In genomic region chr2:215311625-215312394, GRCh38 we compare ENCODE assay signal across 8 cellular contexts. TPM values are rescaled to one million over a fixed set of nuclear protein-coding genes. Genes with fewer than 3 reads are reported as not detected.
DNase-seq lines count a peak whose midpoint lies in the region; ATAC-seq and TF ChIP-seq lines count a peak whose summit lies in the region.

TSS of gene ATIC (plus strand) at chr2:215312059. CDS start at chr2:215312143, 84 bp downstream.

- H3K4me1 Mint-ChIP-seq in CD14-positive monocyte: peaks cover 19% of the 10 kb centered on the region
- H3K4me1 Mint-ChIP-seq in activated CD4-positive, alpha-beta memory T cell treated with anti-CD3 and anti-CD28 coated beads for 36 hours (ENCODE audit: low read depth): peaks cover 31% of the 10 kb centered on the region

- no peaks in the 10 kb centered on the region for H3K27me3 ChIP-seq in dorsolateral prefrontal cortex
- no peaks in the 10 kb centered on the region for H3K27me3 ChIP-seq in right lobe of liver

- TF ChIP-seq POLR2A in right lobe of liver (IDR thresholded peaks at IDR 0.05): peak; percentile 90

- H3K27ac Mint-ChIP-seq in CD14-positive monocyte: peak within 1 kb of the TSS in 6 of 7 donors; percentile 61 to 83 (median 75)
- H3K27ac Mint-ChIP-seq in activated CD4-positive, alpha-beta memory T cell treated with anti-CD3 and anti-CD28 coated beads for 36 hours: peak within 1 kb of the TSS; percentile 88

- H3K36me3 ChIP-seq in right lobe of liver: peaks cover 0 to 4% (median 0%) of the 10 kb centered on the region in 4 donors

- H3K27me3 Mint-ChIP-seq in CD14-positive monocyte (ENCODE audit: low read depth in 3 of 3): peaks cover 0 to 3% (median 0%) of the 10 kb centered on the region in 3 donors
- no peaks in the 10 kb centered on the region for H3K27me3 Mint-ChIP-seq in activated CD4-positive, alpha-beta memory T cell treated with anti-CD3 and anti-CD28 coated beads for 36 hours

- H3K9me3 Mint-ChIP-seq in CD14-positive monocyte: peaks cover 0 to 3% (median 0%) of the 10 kb centered on the region in 7 donors
- no peaks in the 10 kb centered on the region for H3K9me3 Mint-ChIP-seq in activated CD4-positive, alpha-beta memory T cell treated with anti-CD3 and anti-CD28 coated beads for 36 hours

- POLR2A ChIA-PET in activated CD4-positive, alpha-beta memory T cell treated with anti-CD3 and anti-CD28 coated beads for 36 hours (lab: Charles Lee): interaction anchor here (0.9 to 1.1 kb wide), 3 partner anchors 37 to 503 kb away, joined by 3 read pairs; partner anchors contain the start of gene BARD1

- H3K27ac ChIP-seq in dorsolateral prefrontal cortex: peak within 1 kb of the TSS; percentile 58 to 96 (median 90)
- peak within 1 kb of the TSS; percentile 59 to 75 (median 64) for H3K27ac ChIP-seq in right lobe of liver

- CTCF ChIA-PET in activated CD4-positive, alpha-beta memory T cell treated with anti-CD3 and anti-CD28 coated beads for 36 hours (lab: Charles Lee): interaction anchor here (0.6 kb wide), 1 partner anchor 48 kb away, joined by 3 read pairs; no protein-coding TSS in a partner anchor

- peaks cover 4 to 12% of the 10 kb centered on the region in 2 donors for H3K36me3 Mint-ChIP-seq in CD14-positive monocyte
- peaks cover 35% of the 10 kb centered on the region for H3K36me3 Mint-ChIP-seq in activated CD4-positive, alpha-beta memory T cell treated with anti-CD3 and anti-CD28 coated beads for 36 hours

- no peak for TF ChIP-seq CTCF in CD14-positive monocyte (IDR thresholded peaks at IDR 0.05)
- peak in 46 of 56 donors; percentile 13 to 69 (median 45) for TF ChIP-seq CTCF in dorsolateral prefrontal cortex (IDR thresholded peaks at IDR 0.05 in 54 of 56, conservative IDR thresholded peaks at IDR 0.05 in 2 of 56; ENCODE audit: low read depth in 1 of 56, partially characterized antibody in 56 of 56)
- peak in 1 of 4 donors; percentile 11 for TF ChIP-seq CTCF in right lobe of liver (IDR thresholded peaks at IDR 0.05)

- DNase-seq in CD14-positive monocyte (ENCODE audit: low spot score): peak; percentile 84
- peak; percentile 98 for DNase-seq in NCI-H82 (lab: John Stamatoyannopoulos, UW)
- DNase-seq in activated CD4-positive, alpha-beta memory T cell treated with anti-CD3 and anti-CD28 coated beads for 36 hours: peak; percentile 95
- DNase-seq in dorsolateral prefrontal cortex: peak; percentile 83 to 95 (median 92)
- DNase-seq in right lobe of liver: peak; percentile 97 to 98 (median 98)
- peak; percentile 88 to 91 for DNase-seq in stimulated activated CD4-positive, alpha-beta T cell treated with anti-CD3 and anti-CD28 coated beads, Interleukin-4, amount 100 ng/mL, for 4 hours

- ATAC-seq in GM19397 (IDR thresholded peaks at IDR 0.05; ENCODE audit: unreplicated experiment): peak; percentile 99
- peak; percentile 99 for ATAC-seq in HG03571 (IDR thresholded peaks at IDR 0.05; ENCODE audit: unreplicated experiment)
- peak; percentile 98 to 99 (median 98) for ATAC-seq in right lobe of liver

- peak within 1 kb of the TSS; percentile 85 to 92 for H3K4me3 Mint-ChIP-seq in CD14-positive monocyte
- H3K4me3 Mint-ChIP-seq in activated CD4-positive, alpha-beta memory T cell treated with anti-CD3 and anti-CD28 coated beads for 36 hours: peak within 1 kb of the TSS; percentile 91

- H3K9me3 ChIP-seq in right lobe of liver: no peaks in the 10 kb centered on the region

- intact Hi-C loops in CD14-positive monocyte (cut with micrococcal nuclease) (no loop called here), dorsolateral prefrontal cortex (cut with DNase I) (loop anchor here in 1 of 2 donors (2.0 to 5.0 kb wide), 2 partner anchors 15 to 125 kb away; partner anchors contain the start of gene FN1), right lobe of liver (cut with DNase I) (no loop called here)
- intact Hi-C loops in activated CD4-positive, alpha-beta memory T cell treated with anti-CD3 and anti-CD28 coated beads for 36 hours (cut with micrococcal nuclease): loop anchor here (1.0 to 10.0 kb wide), 2 partner anchors 503 to 703 kb away; partner anchors contain the start of genes BARD1 and MREG

- H3K4me1 ChIP-seq in right lobe of liver: peaks cover 0 to 5% (median 2%) of the 10 kb centered on the region in 4 donors

- 1% methylated on average over 12 of the region's 64 CpGs for WGBS in right lobe of liver (ENCODE audit: insufficient coverage, low coverage, low lambda C conversion rate, missing lambda C conversion rate)

- H3K4me3 ChIP-seq in dorsolateral prefrontal cortex: peak within 1 kb of the TSS; percentile 65 to 92 (median 81)
- peak within 1 kb of the TSS; percentile 80 to 89 (median 83) for H3K4me3 ChIP-seq in right lobe of liver

RNA-seq across cellular contexts. Expression of gene ATIC, which starts in this region (rescaled TPM):
- polyA plus RNA-seq in CD14-positive monocyte: 10 to 100 TPM; 20.8 to 21.6 TPM
- total RNA-seq in activated CD4-positive, alpha-beta memory T cell treated with anti-CD3 and anti-CD28 coated beads for 36 hours: 100 to 1,000 TPM; 256 to 261 TPM
- total RNA-seq in dorsolateral prefrontal cortex (100 to 1,000 TPM in 10 of 120 experiments, 10 to 100 TPM in 110; 58.6 to 133 (median 83.7) TPM), right lobe of liver (10 to 100 TPM; 38.8 to 57.3 (median 43.0) TPM)

Comparison
In these comparisons a context has a peak if more than half of its experiments do, and no peak if none do; other contexts are left out.
1. Peak in every context shown above with its lines: DNase-seq, ATAC-seq, H3K4me3 ChIP-seq and H3K27ac ChIP-seq.